1 cellular context compared by ENCODE assay signal in the genomic region with DNA sequence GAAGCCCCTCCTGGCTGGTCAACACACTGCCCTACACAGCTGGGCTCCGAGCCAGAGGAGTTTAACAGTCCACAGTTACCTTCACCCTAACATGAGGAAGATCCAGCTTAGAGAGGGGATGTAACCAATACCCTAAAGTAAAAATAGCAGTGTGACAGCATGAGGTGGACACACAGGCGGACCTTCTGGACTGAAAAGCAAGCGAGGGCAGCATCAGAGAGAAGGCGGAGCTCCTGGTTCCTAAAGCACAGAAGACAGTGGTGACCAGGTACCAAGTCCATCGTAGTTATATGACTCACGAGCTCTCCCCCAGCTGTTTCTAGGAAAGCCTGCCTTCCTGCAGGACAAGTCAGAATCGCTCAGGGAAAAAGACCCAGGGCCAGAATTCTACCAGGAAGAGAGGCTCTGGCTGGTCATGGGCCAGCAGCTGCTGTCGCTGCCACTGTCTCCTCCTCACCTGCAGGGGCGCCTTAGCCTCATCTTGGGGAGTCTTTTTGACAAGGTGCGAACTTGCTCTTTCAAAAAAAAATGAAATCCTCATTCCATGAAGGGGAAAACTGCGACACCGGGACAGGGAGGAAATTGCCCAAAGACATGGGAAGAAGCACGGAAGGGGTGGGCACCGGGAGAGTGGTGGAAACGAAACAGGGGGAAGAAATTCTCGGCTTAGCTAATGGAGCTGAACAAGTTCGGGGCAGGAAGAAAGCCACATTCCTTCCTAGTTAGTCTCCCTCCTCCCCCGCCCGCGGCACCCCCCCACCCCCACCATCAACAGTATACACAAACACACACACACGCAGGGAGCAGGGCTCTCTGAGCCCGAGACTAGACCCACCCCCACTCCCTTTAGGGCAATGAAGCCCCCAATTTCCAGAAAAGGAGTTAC.
TF ChIP-seq lines count a peak whose summit lies in the region.

No MANE protein-coding gene starts in this region.

TF ChIP-seq in GM23338, 12 proteins besides CTCF, POLR2A, EP300 and RAD21 (continued from another document):
- TF ChIP-seq, protein P1, sequence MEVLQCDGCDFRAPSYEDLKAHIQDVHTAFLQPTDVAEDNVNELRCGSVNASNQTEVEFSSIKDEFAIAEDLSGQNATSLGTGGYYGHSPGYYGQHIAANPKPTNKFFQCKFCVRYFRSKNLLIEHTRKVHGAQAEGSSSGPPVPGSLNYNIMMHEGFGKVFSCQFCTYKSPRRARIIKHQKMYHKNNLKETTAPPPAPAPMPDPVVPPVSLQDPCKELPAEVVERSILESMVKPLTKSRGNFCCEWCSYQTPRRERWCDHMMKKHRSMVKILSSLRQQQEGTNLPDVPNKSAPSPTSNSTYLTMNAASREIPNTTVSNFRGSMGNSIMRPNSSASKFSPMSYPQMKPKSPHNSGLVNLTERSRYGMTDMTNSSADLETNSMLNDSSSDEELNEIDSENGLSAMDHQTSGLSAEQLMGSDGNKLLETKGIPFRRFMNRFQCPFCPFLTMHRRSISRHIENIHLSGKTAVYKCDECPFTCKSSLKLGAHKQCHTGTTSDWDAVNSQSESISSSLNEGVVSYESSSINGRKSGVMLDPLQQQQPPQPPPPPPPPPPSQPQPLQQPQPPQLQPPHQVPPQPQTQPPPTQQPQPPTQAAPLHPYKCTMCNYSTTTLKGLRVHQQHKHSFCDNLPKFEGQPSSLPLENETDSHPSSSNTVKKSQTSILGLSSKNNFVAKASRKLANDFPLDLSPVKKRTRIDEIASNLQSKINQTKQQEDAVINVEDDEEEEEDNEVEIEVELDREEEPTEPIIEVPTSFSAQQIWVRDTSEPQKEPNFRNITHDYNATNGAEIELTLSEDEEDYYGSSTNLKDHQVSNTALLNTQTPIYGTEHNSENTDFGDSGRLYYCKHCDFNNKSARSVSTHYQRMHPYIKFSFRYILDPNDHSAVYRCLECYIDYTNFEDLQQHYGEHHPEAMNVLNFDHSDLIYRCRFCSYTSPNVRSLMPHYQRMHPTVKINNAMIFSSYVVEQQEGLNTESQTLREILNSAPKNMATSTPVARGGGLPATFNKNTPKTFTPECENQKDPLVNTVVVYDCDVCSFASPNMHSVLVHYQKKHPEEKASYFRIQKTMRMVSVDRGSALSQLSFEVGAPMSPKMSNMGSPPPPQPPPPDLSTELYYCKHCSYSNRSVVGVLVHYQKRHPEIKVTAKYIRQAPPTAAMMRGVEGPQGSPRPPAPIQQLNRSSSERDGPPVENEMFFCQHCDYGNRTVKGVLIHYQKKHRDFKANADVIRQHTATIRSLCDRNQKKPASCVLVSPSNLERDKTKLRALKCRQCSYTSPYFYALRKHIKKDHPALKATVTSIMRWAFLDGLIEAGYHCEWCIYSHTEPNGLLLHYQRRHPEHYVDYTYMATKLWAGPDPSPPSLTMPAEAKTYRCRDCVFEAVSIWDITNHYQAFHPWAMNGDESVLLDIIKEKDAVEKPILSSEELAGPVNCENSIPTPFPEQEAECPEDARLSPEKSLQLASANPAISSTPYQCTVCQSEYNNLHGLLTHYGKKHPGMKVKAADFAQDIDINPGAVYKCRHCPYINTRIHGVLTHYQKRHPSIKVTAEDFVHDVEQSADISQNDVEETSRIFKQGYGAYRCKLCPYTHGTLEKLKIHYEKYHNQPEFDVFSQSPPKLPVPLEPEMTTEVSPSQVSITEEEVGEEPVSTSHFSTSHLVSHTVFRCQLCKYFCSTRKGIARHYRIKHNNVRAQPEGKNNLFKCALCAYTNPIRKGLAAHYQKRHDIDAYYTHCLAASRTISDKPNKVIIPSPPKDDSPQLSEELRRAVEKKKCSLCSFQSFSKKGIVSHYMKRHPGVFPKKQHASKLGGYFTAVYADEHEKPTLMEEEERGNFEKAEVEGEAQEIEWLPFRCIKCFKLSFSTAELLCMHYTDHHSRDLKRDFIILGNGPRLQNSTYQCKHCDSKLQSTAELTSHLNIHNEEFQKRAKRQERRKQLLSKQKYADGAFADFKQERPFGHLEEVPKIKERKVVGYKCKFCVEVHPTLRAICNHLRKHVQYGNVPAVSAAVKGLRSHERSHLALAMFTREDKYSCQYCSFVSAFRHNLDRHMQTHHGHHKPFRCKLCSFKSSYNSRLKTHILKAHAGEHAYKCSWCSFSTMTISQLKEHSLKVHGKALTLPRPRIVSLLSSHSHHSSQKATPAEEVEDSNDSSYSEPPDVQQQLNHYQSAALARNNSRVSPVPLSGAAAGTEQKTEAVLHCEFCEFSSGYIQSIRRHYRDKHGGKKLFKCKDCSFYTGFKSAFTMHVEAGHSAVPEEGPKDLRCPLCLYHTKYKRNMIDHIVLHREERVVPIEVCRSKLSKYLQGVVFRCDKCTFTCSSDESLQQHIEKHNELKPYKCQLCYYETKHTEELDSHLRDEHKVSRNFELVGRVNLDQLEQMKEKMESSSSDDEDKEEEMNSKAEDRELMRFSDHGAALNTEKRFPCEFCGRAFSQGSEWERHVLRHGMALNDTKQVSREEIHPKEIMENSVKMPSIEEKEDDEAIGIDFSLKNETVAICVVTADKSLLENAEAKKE (CRISPR knock-in tag; IDR thresholded peaks at IDR 0.05), result no peak
- no peak for TF ChIP-seq STAT1 (IDR thresholded peaks at IDR 0.05; ENCODE audit: unreplicated experiment)
- TF ChIP-seq, protein P2, sequence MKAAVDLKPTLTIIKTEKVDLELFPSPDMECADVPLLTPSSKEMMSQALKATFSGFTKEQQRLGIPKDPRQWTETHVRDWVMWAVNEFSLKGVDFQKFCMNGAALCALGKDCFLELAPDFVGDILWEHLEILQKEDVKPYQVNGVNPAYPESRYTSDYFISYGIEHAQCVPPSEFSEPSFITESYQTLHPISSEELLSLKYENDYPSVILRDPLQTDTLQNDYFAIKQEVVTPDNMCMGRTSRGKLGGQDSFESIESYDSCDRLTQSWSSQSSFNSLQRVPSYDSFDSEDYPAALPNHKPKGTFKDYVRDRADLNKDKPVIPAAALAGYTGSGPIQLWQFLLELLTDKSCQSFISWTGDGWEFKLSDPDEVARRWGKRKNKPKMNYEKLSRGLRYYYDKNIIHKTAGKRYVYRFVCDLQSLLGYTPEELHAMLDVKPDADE (IDR thresholded peaks at IDR 0.05), result no peak
TF ChIP-seq in GM23338: peak in this region for 0.
